ENCODE assay signal across 13 cellular contexts in the genomic region with DNA sequence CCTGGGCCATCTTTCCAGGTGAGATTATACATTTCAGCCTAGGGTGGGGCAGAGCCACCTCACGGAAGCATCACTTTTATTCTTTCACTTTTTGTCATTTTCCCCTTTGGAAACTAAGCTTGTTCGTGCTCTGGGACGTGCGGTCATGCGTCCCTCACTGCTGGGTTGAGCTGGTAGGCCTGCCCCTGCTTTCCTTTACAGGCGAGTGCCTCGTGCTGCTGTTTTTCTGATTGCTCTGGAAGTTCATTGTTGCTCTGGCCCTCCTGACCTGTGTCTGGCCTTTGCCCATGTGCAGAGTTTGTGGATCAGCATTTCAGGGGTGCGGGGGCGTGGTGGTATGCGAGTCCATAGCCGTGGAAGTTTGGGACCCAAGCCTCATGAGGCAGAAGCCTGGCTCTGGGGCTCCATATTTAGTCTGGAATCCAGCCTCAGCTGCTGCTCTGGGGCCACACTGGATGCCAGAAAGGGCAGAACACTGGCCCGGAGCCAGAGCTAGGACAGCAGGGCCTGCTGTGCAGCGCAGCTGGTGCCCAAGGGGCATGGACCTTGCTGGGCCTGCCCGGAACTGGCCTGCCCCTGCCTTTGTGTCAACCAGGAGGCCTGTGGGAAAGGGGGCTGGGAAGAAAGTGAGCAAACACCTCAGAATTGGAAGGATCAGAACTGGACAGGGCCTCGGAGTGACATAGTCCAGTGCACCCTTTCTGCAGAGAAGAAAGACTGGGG. TPM values are rescaled to one million over a fixed set of nuclear protein-coding genes. Genes with fewer than 3 reads are reported as not detected.
A peak's percentile ranks its signal among the peaks of the same experiment; 100 is the strongest.
DNase-seq lines count a peak whose midpoint lies in the region; ATAC-seq and TF ChIP-seq lines count a peak whose summit lies in the region.
"Had no signal": no experiment of that assay in that cellular context is flagged by ENCODE, and none has a peak within 500 bp of the region (broad histone marks: within the 10 kb centered on the region; RNA-seq: fewer than 3 reads in every experiment).

No MANE protein-coding gene starts in this region.

- in situ Hi-C loops in G401 (cut with HindIII; ENCODE audit: low sequenced_read_pairs): no loop called here

- intact Hi-C loops in dorsolateral prefrontal cortex (cut with DNase I): no loop called here

- H3K4me3 ChIP-seq in dorsolateral prefrontal cortex (no peak overlapping the region), subcutaneous abdominal adipose tissue (ENCODE audit: low read depth in 1 of 5, low read length in 5 of 5) (no peak overlapping the region)

- peak; percentile 16; the same call in 1 of the 2 replicates for TF ChIP-seq RAD21 in Ishikawa (IDR thresholded peaks at IDR 0.05; ENCODE audit: low read depth)

- H3K9me3 ChIP-seq in subcutaneous abdominal adipose tissue (ENCODE audit: control insufficient read depth in 5 of 5, low read length in 5 of 5): no peaks in the 10 kb centered on the region

- ATAC-seq in HG03520 (IDR thresholded peaks at IDR 0.05; ENCODE audit: unreplicated experiment): no peak
- ATAC-seq: stimulated activated naive CD8-positive, alpha-beta T cell treated with anti-CD3 and anti-CD28 coated beads, Interleukin-15, amount 100 ng/mL, for 72 hours had no signal

- peak in 1 of 56 donors; percentile 18 for TF ChIP-seq CTCF in dorsolateral prefrontal cortex (IDR thresholded peaks at IDR 0.05 in 54 of 56, conservative IDR thresholded peaks at IDR 0.05 in 2 of 56; ENCODE audit: low read depth in 1 of 56, partially characterized antibody in 56 of 56)

- H3K27me3 ChIP-seq in dorsolateral prefrontal cortex (no peaks in the 10 kb centered on the region), subcutaneous abdominal adipose tissue (ENCODE audit: control insufficient read depth in 5 of 5, insufficient read depth in 4 of 5, low read length in 5 of 5) (no peaks in the 10 kb centered on the region)

- H3K9ac ChIP-seq in subcutaneous abdominal adipose tissue (ENCODE audit: low read length in 5 of 5): no peak overlapping the region

- DNase-seq in dorsolateral prefrontal cortex (peak; percentile 51 to 93 (median 88)), medulla oblongata (ENCODE audit: extremely low spot score) (peak; percentile 79), NCI-H748 (lab: John Stamatoyannopoulos, UW; ENCODE audit: unreplicated experiment) (no peak), G401 (ENCODE audit: low spot score) (no peak), NOMO-1 treated with dmso at 0.1 percent for 144 hours (lab: John Stamatoyannopoulos, UW; ENCODE audit: unreplicated experiment) (no peak)
- DNase-seq: activated CD8-positive, alpha-beta memory T cell treated with anti-CD3 and anti-CD28 coated beads for 24 hours; Kasumi-1; NCI-H510A; stimulated activated naive CD8-positive, alpha-beta T cell treated with anti-CD3 and anti-CD28 coated beads, Interleukin-15, amount 100 ng/mL, for 72 hours; T-helper 1 cell had no signal

- peaks cover 0 to 6% (median 3%) of the 10 kb centered on the region in 5 donors for H3K36me3 ChIP-seq in subcutaneous abdominal adipose tissue (ENCODE audit: control insufficient read depth in 5 of 5, insufficient read depth in 5 of 5, low read length in 5 of 5)

- H3K27ac ChIP-seq in dorsolateral prefrontal cortex (peak overlapping the region in 58 of 59 donors; percentile 16 to 99 (median 77)), subcutaneous abdominal adipose tissue (ENCODE audit: low read depth, low read length) (peak overlapping the region; percentile 19)

- TF ChIP-seq EP300 in Ishikawa (IDR thresholded peaks at IDR 0.05; ENCODE audit: borderline replicate concordance): peak; percentile 83

- H3K4me1 ChIP-seq in subcutaneous abdominal adipose tissue (ENCODE audit: control insufficient read depth in 5 of 5, insufficient read depth in 5 of 5, low read length in 5 of 5): peaks cover 4 to 46% (median 27%) of the 10 kb centered on the region in 5 donors

TF ChIP-seq in Ishikawa, 13 proteins besides CTCF, POLR2A, EP300 and RAD21:
- TF ChIP-seq ZBTB7A (IDR thresholded peaks at IDR 0.05; ENCODE audit: low read depth) (0 out of 2 replicates have a peak, but pooled peaks have one; percentile 52), CEBPB (IDR thresholded peaks at IDR 0.05) (peak; percentile 5; the same call in 1 of the 2 replicates), TEAD4 (IDR thresholded peaks at IDR 0.05) (peak; percentile 77), YY1 (IDR thresholded peaks at IDR 0.05; ENCODE audit: low read depth) (peak; percentile 67), TAF1 (IDR thresholded peaks at IDR 0.05; ENCODE audit: low read depth) (no peak), TCF12 (IDR thresholded peaks at IDR 0.05; ENCODE audit: low read depth) (peak; percentile 93), REST (IDR thresholded peaks at IDR 0.05; ENCODE audit: low read depth) (peak; percentile 71), FOXM1 (IDR thresholded peaks at IDR 0.05; ENCODE audit: borderline replicate concordance, low read depth) (peak; percentile 73), CREB1 (IDR thresholded peaks at IDR 0.05; ENCODE audit: low read depth) (no peak), EGR1 (IDR thresholded peaks at IDR 0.05) (peak; percentile 80), NFIC (IDR thresholded peaks at IDR 0.05) (peak; percentile 100)
- TF ChIP-seq, protein P1, sequence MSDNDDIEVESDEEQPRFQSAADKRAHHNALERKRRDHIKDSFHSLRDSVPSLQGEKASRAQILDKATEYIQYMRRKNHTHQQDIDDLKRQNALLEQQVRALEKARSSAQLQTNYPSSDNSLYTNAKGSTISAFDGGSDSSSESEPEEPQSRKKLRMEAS (IDR thresholded peaks at IDR 0.05): peak; percentile 60
- TF ChIP-seq, protein P2, sequence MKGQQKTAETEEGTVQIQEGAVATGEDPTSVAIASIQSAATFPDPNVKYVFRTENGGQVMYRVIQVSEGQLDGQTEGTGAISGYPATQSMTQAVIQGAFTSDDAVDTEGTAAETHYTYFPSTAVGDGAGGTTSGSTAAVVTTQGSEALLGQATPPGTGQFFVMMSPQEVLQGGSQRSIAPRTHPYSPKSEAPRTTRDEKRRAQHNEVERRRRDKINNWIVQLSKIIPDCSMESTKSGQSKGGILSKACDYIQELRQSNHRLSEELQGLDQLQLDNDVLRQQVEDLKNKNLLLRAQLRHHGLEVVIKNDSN (IDR thresholded peaks at IDR 0.05): no peak

RNA-seq across cellular contexts. Expression of gene CTIF, which starts 51.1 kb away (rescaled TPM):
- total RNA-seq in dorsolateral prefrontal cortex: 100 to 1,000 TPM; 148 to 308 (median 218) TPM
- 4.6 and 5.9 TPM in 2 replicates for total RNA-seq in G401 (2014; rRNA removed; shearing (Covaris generic))

Comparison
In these comparisons a context has a peak if more than half of its experiments do, and no peak if none do; other contexts are left out.
1. DNase-seq: peak in dorsolateral prefrontal cortex (10 of 10) and medulla oblongata (single experiment); none in NCI-H748 (single experiment), G401 (single experiment) and NOMO-1 treated with dmso at 0.1 percent for 144 hours (single experiment).
2. RNA of gene CTIF, which starts 51.1 kb away (total RNA-seq): 148 to 308 TPM in dorsolateral prefrontal cortex; 4.6 to 5.9 TPM in G401; every median in the first group is over 10 times any median in the second.